In the genomic region with DNA sequence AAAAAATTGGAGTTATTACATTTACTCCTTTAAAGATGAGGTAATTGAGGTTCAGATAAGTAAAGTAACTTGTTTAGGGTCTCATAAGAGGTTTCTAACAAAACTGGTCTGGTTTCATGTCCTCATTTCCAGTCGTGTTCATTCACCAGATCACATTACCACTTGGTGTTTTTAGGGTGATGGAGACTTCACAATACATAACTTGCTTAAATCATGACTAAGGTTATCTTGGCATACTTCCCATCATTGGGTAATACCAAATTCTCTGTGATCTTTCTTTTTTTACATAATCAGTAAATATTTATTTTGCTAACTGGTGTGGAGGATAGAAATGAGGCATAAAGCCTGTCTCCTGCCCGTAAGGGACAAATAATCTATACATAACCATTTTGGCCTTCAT, we compare ENCODE assay signal across 2 cellular contexts.
TF ChIP-seq lines count a peak whose summit lies in the region.

No MANE protein-coding gene starts in this region.

TF ChIP-seq in liver, 16 proteins besides CTCF, POLR2A, EP300 and RAD21:
- TF ChIP-seq HNF4A (conservative IDR thresholded peaks at IDR 0.05) (peak in 1 of 2 donors; percentile 31), JUND (IDR thresholded peaks at IDR 0.05) (peak in 1 of 2 donors; percentile 57), YY1 (IDR thresholded peaks at IDR 0.05) (no peak), EGR1 (IDR thresholded peaks at IDR 0.05; ENCODE audit: low read depth in 2 of 2) (no peak), FOXA2 (IDR thresholded peaks at IDR 0.05) (peak; percentile 34), SP1 (IDR thresholded peaks at IDR 0.05) (no peak), NR2F2 (IDR thresholded peaks at IDR 0.05) (no peak), HNF4G (IDR thresholded peaks at IDR 0.05) (no peak), RXRA (IDR thresholded peaks at IDR 0.05) (peak in 1 of 2 donors; percentile 45), FOXA1 (IDR thresholded peaks at IDR 0.05) (no peak), GABPA (IDR thresholded peaks at IDR 0.05 in 1 of 2, conservative IDR thresholded peaks at IDR 0.05 in 1 of 2) (no peak), TAF1 (conservative IDR thresholded peaks at IDR 0.05) (no peak)
- TF ChIP-seq, protein P1, sequence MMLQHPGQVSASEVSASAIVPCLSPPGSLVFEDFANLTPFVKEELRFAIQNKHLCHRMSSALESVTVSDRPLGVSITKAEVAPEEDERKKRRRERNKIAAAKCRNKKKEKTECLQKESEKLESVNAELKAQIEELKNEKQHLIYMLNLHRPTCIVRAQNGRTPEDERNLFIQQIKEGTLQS (IDR thresholded peaks at IDR 0.05), result no peak
- TF ChIP-seq, protein P2, sequence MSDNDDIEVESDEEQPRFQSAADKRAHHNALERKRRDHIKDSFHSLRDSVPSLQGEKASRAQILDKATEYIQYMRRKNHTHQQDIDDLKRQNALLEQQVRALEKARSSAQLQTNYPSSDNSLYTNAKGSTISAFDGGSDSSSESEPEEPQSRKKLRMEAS (IDR thresholded peaks at IDR 0.05), result peak; percentile 51
- TF ChIP-seq, protein P3, sequence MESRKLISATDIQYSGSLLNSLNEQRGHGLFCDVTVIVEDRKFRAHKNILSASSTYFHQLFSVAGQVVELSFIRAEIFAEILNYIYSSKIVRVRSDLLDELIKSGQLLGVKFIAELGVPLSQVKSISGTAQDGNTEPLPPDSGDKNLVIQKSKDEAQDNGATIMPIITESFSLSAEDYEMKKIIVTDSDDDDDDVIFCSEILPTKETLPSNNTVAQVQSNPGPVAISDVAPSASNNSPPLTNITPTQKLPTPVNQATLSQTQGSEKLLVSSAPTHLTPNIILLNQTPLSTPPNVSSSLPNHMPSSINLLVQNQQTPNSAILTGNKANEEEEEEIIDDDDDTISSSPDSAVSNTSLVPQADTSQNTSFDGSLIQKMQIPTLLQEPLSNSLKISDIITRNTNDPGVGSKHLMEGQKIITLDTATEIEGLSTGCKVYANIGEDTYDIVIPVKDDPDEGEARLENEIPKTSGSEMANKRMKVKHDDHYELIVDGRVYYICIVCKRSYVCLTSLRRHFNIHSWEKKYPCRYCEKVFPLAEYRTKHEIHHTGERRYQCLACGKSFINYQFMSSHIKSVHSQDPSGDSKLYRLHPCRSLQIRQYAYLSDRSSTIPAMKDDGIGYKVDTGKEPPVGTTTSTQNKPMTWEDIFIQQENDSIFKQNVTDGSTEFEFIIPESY (IDR thresholded peaks at IDR 0.05), result peak; percentile 41
- TF ChIP-seq, protein P4, sequence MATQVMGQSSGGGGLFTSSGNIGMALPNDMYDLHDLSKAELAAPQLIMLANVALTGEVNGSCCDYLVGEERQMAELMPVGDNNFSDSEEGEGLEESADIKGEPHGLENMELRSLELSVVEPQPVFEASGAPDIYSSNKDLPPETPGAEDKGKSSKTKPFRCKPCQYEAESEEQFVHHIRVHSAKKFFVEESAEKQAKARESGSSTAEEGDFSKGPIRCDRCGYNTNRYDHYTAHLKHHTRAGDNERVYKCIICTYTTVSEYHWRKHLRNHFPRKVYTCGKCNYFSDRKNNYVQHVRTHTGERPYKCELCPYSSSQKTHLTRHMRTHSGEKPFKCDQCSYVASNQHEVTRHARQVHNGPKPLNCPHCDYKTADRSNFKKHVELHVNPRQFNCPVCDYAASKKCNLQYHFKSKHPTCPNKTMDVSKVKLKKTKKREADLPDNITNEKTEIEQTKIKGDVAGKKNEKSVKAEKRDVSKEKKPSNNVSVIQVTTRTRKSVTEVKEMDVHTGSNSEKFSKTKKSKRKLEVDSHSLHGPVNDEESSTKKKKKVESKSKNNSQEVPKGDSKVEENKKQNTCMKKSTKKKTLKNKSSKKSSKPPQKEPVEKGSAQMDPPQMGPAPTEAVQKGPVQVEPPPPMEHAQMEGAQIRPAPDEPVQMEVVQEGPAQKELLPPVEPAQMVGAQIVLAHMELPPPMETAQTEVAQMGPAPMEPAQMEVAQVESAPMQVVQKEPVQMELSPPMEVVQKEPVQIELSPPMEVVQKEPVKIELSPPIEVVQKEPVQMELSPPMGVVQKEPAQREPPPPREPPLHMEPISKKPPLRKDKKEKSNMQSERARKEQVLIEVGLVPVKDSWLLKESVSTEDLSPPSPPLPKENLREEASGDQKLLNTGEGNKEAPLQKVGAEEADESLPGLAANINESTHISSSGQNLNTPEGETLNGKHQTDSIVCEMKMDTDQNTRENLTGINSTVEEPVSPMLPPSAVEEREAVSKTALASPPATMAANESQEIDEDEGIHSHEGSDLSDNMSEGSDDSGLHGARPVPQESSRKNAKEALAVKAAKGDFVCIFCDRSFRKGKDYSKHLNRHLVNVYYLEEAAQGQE (IDR thresholded peaks at IDR 0.05), result no peak

TF ChIP-seq in HepG2, 621 proteins besides CTCF, POLR2A, EP300 and RAD21:
- TF ChIP-seq PHF5A (CRISPR knock-in tag; IDR thresholded peaks at IDR 0.05; ENCODE audit: low read depth, unreplicated experiment) (no peak), ZNF747 (CRISPR knock-in tag; IDR thresholded peaks at IDR 0.05; ENCODE audit: borderline replicate concordance) (no peak), ZNF225 (CRISPR knock-in tag; IDR thresholded peaks at IDR 0.05) (no peak), ZNF879 (CRISPR knock-in tag; IDR thresholded peaks at IDR 0.05) (no peak), ASH2L (IDR thresholded peaks at IDR 0.05; ENCODE audit: insufficient read length, low read depth, low read length) (no peak), PHF21A (CRISPR knock-in tag; IDR thresholded peaks at IDR 0.05) (no peak), ELF4 (CRISPR knock-in tag; IDR thresholded peaks at IDR 0.05; ENCODE audit: borderline replicate concordance) (no peak)
- TF ChIP-seq, protein P5, sequence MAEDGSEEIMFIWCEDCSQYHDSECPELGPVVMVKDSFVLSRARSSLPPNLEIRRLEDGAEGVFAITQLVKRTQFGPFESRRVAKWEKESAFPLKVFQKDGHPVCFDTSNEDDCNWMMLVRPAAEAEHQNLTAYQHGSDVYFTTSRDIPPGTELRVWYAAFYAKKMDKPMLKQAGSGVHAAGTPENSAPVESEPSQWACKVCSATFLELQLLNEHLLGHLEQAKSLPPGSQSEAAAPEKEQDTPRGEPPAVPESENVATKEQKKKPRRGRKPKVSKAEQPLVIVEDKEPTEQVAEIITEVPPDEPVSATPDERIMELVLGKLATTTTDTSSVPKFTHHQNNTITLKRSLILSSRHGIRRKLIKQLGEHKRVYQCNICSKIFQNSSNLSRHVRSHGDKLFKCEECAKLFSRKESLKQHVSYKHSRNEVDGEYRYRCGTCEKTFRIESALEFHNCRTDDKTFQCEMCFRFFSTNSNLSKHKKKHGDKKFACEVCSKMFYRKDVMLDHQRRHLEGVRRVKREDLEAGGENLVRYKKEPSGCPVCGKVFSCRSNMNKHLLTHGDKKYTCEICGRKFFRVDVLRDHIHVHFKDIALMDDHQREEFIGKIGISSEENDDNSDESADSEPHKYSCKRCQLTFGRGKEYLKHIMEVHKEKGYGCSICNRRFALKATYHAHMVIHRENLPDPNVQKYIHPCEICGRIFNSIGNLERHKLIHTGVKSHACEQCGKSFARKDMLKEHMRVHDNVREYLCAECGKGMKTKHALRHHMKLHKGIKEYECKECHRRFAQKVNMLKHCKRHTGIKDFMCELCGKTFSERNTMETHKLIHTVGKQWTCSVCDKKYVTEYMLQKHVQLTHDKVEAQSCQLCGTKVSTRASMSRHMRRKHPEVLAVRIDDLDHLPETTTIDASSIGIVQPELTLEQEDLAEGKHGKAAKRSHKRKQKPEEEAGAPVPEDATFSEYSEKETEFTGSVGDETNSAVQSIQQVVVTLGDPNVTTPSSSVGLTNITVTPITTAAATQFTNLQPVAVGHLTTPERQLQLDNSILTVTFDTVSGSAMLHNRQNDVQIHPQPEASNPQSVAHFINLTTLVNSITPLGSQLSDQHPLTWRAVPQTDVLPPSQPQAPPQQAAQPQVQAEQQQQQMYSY (CRISPR knock-in tag; IDR thresholded peaks at IDR 0.05), result no peak
- TF ChIP-seq, protein P6, sequence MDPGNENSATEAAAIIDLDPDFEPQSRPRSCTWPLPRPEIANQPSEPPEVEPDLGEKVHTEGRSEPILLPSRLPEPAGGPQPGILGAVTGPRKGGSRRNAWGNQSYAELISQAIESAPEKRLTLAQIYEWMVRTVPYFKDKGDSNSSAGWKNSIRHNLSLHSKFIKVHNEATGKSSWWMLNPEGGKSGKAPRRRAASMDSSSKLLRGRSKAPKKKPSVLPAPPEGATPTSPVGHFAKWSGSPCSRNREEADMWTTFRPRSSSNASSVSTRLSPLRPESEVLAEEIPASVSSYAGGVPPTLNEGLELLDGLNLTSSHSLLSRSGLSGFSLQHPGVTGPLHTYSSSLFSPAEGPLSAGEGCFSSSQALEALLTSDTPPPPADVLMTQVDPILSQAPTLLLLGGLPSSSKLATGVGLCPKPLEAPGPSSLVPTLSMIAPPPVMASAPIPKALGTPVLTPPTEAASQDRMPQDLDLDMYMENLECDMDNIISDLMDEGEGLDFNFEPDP (CRISPR knock-in tag; conservative IDR thresholded peaks at IDR 0.05), result no peak
